Comparison of ENCODE assay signal across 15 cellular contexts in genomic region chr2:121161272-121161671, GRCh38.
DNase-seq lines count a peak whose midpoint lies in the region.
"Had no signal": no experiment of that assay in that cellular context is flagged by ENCODE, and none has a peak within 500 bp of the region (broad histone marks: within the 10 kb centered on the region; RNA-seq: fewer than 3 reads in every experiment).

No MANE protein-coding gene starts in this region.

- H3K27me3 ChIP-seq in layer of hippocampus (ENCODE audit: control insufficient read depth, insufficient read depth, low read length) = no peaks in the 10 kb centered on the region
- H3K27me3 ChIP-seq: BLaER1 treated with 17β-estradiol and CSF1 and Interleukin-3, amounts not matched to agents 10 nM and 100 nM had no signal

- peak; percentile 23 for DNase-seq in DMS53 (lab: John Stamatoyannopoulos, UW)
- DNase-seq in DMS53 treated with DMSO at 0.1 percent for 48 hours (lab: John Stamatoyannopoulos, UW; ENCODE audit: unreplicated experiment) = no peak
- peak; percentile 55 for DNase-seq in NCI-H146 treated with DMSO at 0.1 percent for 48 hours (lab: John Stamatoyannopoulos, UW; ENCODE audit: unreplicated experiment)
- no peak for DNase-seq in epidermal melanocyte (ENCODE audit: insufficient read length, low spot score)
- no peak for DNase-seq in AG08396 (ENCODE audit: low spot score)
- no peak for DNase-seq in 8988T
- DNase-seq: CD8-positive, alpha-beta memory T cell; COR-L47; DMS 273 treated with DMSO at 0.1 percent for 48 hours; DMS79; GDM1; GM23248 had no signal

- peak overlapping the region; percentile 35 for H3K27ac ChIP-seq in layer of hippocampus (ENCODE audit: low read depth, low read length)
- H3K27ac ChIP-seq: 22Rv1; BLaER1 treated with 17β-estradiol and CSF1 and Interleukin-3, amounts not matched to agents 10 nM and 100 nM; GM23248 had no signal

Comparison
In these comparisons a context has a peak if more than half of its experiments do, and no peak if none do; other contexts are left out.
1. DNase-seq: peak in DMS53 (single experiment) and NCI-H146 treated with DMSO at 0.1 percent for 48 hours (single experiment); none in DMS53 treated with DMSO at 0.1 percent for 48 hours (single experiment), epidermal melanocyte (single experiment), AG08396 (single experiment) and 8988T (single experiment).